Comparison of ENCODE assay signal across 17 cellular contexts in the genomic region with DNA sequence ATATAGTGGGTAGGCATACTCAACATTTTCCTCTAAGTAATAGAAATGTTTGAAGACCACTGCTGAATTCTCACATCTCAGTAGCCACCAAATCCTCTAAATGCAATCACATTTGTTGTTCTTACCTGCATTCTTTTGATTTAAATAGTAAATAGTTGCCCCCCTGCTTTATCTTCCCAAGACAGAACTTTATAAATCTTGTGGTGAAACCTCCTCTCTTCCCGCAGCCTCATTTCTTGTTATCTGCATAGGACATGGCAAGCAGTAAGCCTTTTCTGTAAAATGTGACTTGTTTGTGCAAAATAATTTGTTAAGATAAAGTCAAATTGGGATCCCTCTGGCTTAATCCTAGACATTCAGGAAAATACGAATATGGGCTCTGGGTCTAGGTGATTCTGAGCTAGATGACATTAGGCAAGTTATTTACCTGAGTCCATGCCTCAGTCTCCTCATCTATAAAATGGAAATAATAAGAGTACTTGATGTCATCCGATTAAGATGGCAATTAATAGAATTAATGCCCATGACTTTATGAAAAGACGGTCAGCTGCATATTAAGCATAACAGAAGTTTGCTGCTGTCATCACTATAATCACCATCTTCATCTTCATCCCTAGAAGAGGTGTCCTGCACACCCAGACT.
DNase-seq lines count a peak whose midpoint lies in the region; ATAC-seq and TF ChIP-seq lines count a peak whose summit lies in the region.
"Had no signal": no experiment of that assay in that cellular context is flagged by ENCODE, and none has a peak within 500 bp of the region (broad histone marks: within the 10 kb centered on the region; RNA-seq: fewer than 3 reads in every experiment).

No MANE protein-coding gene starts in this region.

- peaks cover 31 to 56% (median 38%) of the 10 kb centered on the region in 3 donors for H3K4me1 Mint-ChIP-seq in T-cell
- H3K4me1 Mint-ChIP-seq in central memory CD8-positive, alpha-beta T cell: peaks cover 37% of the 10 kb centered on the region
- peaks cover 37% of the 10 kb centered on the region for H3K4me1 Mint-ChIP-seq in stimulated activated effector memory CD8-positive, alpha-beta T cell treated with anti-CD3 and anti-CD28 coated beads, Interleukin-12 subunit alpha, Interleukin-12 subunit beta, amount 100 ng/mL, for 72 hours
- H3K4me1 Mint-ChIP-seq in activated CD8-positive, alpha-beta memory T cell treated with anti-CD3 and anti-CD28 coated beads, Interleukin-2, amount 10 ng/mL, durations not matched to agents 7 days and 5 days: peaks cover 36% of the 10 kb centered on the region

- DNase-seq in left ventricle myocardium inferior: no peak
- DNase-seq in left cardiac atrium: no peak
- DNase-seq in T-cell: no peak
- DNase-seq in central memory CD8-positive, alpha-beta T cell (ENCODE audit: low spot score in 2 of 2): no peak
- no peak for DNase-seq in stimulated activated effector memory CD8-positive, alpha-beta T cell treated with anti-CD3 and anti-CD28 coated beads, Interleukin-12 subunit alpha, Interleukin-12 subunit beta, amount 100 ng/mL, for 72 hours (ENCODE audit: low spot score in 2 of 2)
- no peak for DNase-seq in activated CD8-positive, alpha-beta memory T cell treated with anti-CD3 and anti-CD28 coated beads, Interleukin-2, amount 10 ng/mL, durations not matched to agents 7 days and 5 days
- DNase-seq in SW480 (ENCODE audit: low spot score): no peak
- DNase-seq: Calu3, DMS53, NCI-H1092, NCI-H146, NCI-H2081, NCI-H510A, NCI-H774, PC-9 had no signal

- no peak overlapping the region for H3K4me3 Mint-ChIP-seq in T-cell
- H3K4me3 Mint-ChIP-seq in central memory CD8-positive, alpha-beta T cell: no peak overlapping the region
- no peak overlapping the region for H3K4me3 Mint-ChIP-seq in stimulated activated effector memory CD8-positive, alpha-beta T cell treated with anti-CD3 and anti-CD28 coated beads, Interleukin-12 subunit alpha, Interleukin-12 subunit beta, amount 100 ng/mL, for 72 hours
- no peak overlapping the region for H3K4me3 Mint-ChIP-seq in activated CD8-positive, alpha-beta memory T cell treated with anti-CD3 and anti-CD28 coated beads, Interleukin-2, amount 10 ng/mL, durations not matched to agents 7 days and 5 days
- H3K4me3 Mint-ChIP-seq: CD14-positive monocyte had no signal

- peak overlapping the region; percentile 64 to 65 for H3K27ac Mint-ChIP-seq in T-cell
- H3K27ac Mint-ChIP-seq in central memory CD8-positive, alpha-beta T cell (ENCODE audit: low read depth): peak overlapping the region; percentile 30
- peak overlapping the region; percentile 78 for H3K27ac Mint-ChIP-seq in stimulated activated effector memory CD8-positive, alpha-beta T cell treated with anti-CD3 and anti-CD28 coated beads, Interleukin-12 subunit alpha, Interleukin-12 subunit beta, amount 100 ng/mL, for 72 hours
- no peak overlapping the region for H3K27ac Mint-ChIP-seq in activated CD8-positive, alpha-beta memory T cell treated with anti-CD3 and anti-CD28 coated beads, Interleukin-2, amount 10 ng/mL, durations not matched to agents 7 days and 5 days

- no peaks in the 10 kb centered on the region for H3K27me3 ChIP-seq in left ventricle myocardium inferior (ENCODE audit: low read depth)

- H3K36me3 ChIP-seq in left ventricle myocardium inferior: peaks cover 24% of the 10 kb centered on the region

- intact Hi-C loops in left ventricle myocardium inferior (cut with micrococcal nuclease) (loop anchor here (10.0 kb wide), 2 partner anchors 54 to 76 kb away; a partner anchor contains a TSS), left cardiac atrium (cut with DNase I) (no loop called here)

- no peaks in the 10 kb centered on the region for H3K9me3 ChIP-seq in left ventricle myocardium inferior (replicated peaks)

- TF ChIP-seq CTCF in left ventricle myocardium inferior (IDR thresholded peaks at IDR 0.05; ENCODE audit: borderline replicate concordance): no peak

- CTCF ChIA-PET in T-cell (lab: Charles Lee): interaction anchor here in 1 of 2 donors (1.1 to 1.5 kb wide), 2 partner anchors 9 to 13 kb away, joined by 3 to 4 read pairs; no protein-coding TSS in a partner anchor
- CTCF ChIA-PET in activated CD8-positive, alpha-beta memory T cell treated with anti-CD3 and anti-CD28 coated beads, Interleukin-2, amount 10 ng/mL, durations not matched to agents 7 days and 5 days (lab: Charles Lee): no interaction called here

- H3K36me3 Mint-ChIP-seq in T-cell: peaks cover 69% of the 10 kb centered on the region
- peaks cover 37% of the 10 kb centered on the region for H3K36me3 Mint-ChIP-seq in central memory CD8-positive, alpha-beta T cell (ENCODE audit: insufficient read depth)
- H3K36me3 Mint-ChIP-seq in stimulated activated effector memory CD8-positive, alpha-beta T cell treated with anti-CD3 and anti-CD28 coated beads, Interleukin-12 subunit alpha, Interleukin-12 subunit beta, amount 100 ng/mL, for 72 hours: peaks cover 94% of the 10 kb centered on the region
- peaks cover 78% of the 10 kb centered on the region for H3K36me3 Mint-ChIP-seq in activated CD8-positive, alpha-beta memory T cell treated with anti-CD3 and anti-CD28 coated beads, Interleukin-2, amount 10 ng/mL, durations not matched to agents 7 days and 5 days

- peaks cover 40% of the 10 kb centered on the region for H3K4me1 ChIP-seq in left ventricle myocardium inferior

- H3K4me3 ChIP-seq in left ventricle myocardium inferior: no peak overlapping the region
- H3K4me3 ChIP-seq: PC-9 had no signal

- no peaks in the 10 kb centered on the region for H3K27me3 Mint-ChIP-seq in T-cell
- H3K27me3 Mint-ChIP-seq in central memory CD8-positive, alpha-beta T cell: no peaks in the 10 kb centered on the region
- H3K27me3 Mint-ChIP-seq in activated CD8-positive, alpha-beta memory T cell treated with anti-CD3 and anti-CD28 coated beads, Interleukin-2, amount 10 ng/mL, durations not matched to agents 7 days and 5 days: no peaks in the 10 kb centered on the region

- H3K9me3 Mint-ChIP-seq in T-cell: no peaks in the 10 kb centered on the region
- H3K9me3 Mint-ChIP-seq in central memory CD8-positive, alpha-beta T cell: no peaks in the 10 kb centered on the region
- H3K9me3 Mint-ChIP-seq in stimulated activated effector memory CD8-positive, alpha-beta T cell treated with anti-CD3 and anti-CD28 coated beads, Interleukin-12 subunit alpha, Interleukin-12 subunit beta, amount 100 ng/mL, for 72 hours: no peaks in the 10 kb centered on the region
- no peaks in the 10 kb centered on the region for H3K9me3 Mint-ChIP-seq in activated CD8-positive, alpha-beta memory T cell treated with anti-CD3 and anti-CD28 coated beads, Interleukin-2, amount 10 ng/mL, durations not matched to agents 7 days and 5 days (ENCODE audit: low read depth)
- H3K9me3 Mint-ChIP-seq: CD14-positive monocyte had no signal

- POLR2A ChIA-PET in T-cell (lab: Charles Lee): no interaction called here

- ATAC-seq in left cardiac atrium: no peak
- ATAC-seq in T-cell (replicated peaks in 1 of 4): no peak
- ATAC-seq in central memory CD8-positive, alpha-beta T cell (replicated peaks; ENCODE audit: extremely low read depth, poor library complexity, severe bottlenecking): no peak
- no peak for ATAC-seq in stimulated activated effector memory CD8-positive, alpha-beta T cell treated with anti-CD3 and anti-CD28 coated beads, Interleukin-12 subunit alpha, Interleukin-12 subunit beta, amount 100 ng/mL, for 72 hours
- ATAC-seq in GM18870 (IDR thresholded peaks at IDR 0.05; ENCODE audit: unreplicated experiment): no peak
- ATAC-seq in activated CD8-positive, alpha-beta memory T cell treated with anti-CD3 and anti-CD28 coated beads, Interleukin-2, amount 10 ng/mL, durations not matched to agents 7 days and 5 days: no peak

- peak overlapping the region; percentile 78 for H3K27ac ChIP-seq in left ventricle myocardium inferior (replicated peaks)
- H3K27ac ChIP-seq: PC-9 had no signal
